ENCODE assay signal across 1 cellular context in genomic region chr5:138077064-138077696, GRCh38.
TF ChIP-seq lines count a peak whose summit lies in the region.

No MANE protein-coding gene starts in this region.

TF ChIP-seq in H1, 55 proteins besides CTCF, POLR2A, EP300 and RAD21 (continued from another document):
- no peak for TF ChIP-seq ATF2 (IDR thresholded peaks at IDR 0.05; ENCODE audit: low read length)
